26 cellular contexts compared by ENCODE assay signal in the genomic region with DNA sequence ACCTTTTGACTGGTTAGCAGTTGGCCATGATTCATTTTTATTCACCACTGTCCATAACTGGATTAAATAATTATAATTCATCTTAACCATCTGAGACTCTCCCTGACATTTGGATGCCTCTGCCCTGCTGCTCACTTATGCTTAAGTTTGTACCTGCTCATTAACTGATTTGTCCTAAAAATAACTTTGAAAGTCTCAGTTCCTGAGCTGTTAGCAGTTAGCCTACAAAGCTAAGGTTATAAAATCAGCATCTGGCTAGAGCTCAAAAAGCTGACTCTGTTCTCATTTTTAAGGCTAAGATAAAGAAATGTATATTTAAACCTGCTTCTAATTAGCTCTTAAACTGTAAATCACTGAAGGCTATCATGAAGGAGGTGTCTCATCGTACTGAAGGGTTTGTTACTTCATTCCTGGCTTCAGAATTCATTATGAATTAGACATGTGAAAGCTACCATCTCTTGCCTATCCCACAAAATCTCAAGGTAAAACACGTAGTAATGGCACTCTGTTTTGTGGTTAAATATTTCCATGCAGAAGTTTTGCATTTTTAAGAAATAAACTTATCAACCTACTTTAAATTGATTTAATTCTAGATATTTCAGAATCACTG.
"Had no signal": no experiment of that assay in that cellular context is flagged by ENCODE, and none has a peak within 500 bp of the region (broad histone marks: within the 10 kb centered on the region; RNA-seq: fewer than 3 reads in every experiment).

No MANE protein-coding gene starts in this region.

- H3K27me3 ChIP-seq: esophagus muscularis mucosa, foreskin keratinocyte, heart right ventricle, pancreas, suprapubic skin, tibial artery, upper lobe of right lung had no signal

- DNase-seq: activated CD4-positive, alpha-beta memory T cell treated with anti-CD3 and anti-CD28 coated beads for 36 hours; activated CD4-positive, alpha-beta T cell treated with anti-CD3 and anti-CD28 coated beads, Interleukin-2, amount 10 ng/mL, durations not matched to agents 24 days and 14 days; activated CD4-positive, CD25-positive, alpha-beta regulatory T cell treated with anti-CD3 and anti-CD28 coated beads, Interleukin-2, amount 50 U/mL, for 72 hours; activated CD8-positive, alpha-beta memory T cell treated with anti-CD3 and anti-CD28 coated beads, Interleukin-2, amount 50 U/mL, for 4 hours; activated gamma-delta T cell; activated naive CD4-positive, alpha-beta T cell treated with anti-CD3 and anti-CD28 coated beads, Interleukin-2, amount 50 U/mL, for 16 hours; activated T-cell treated with anti-CD3 and anti-CD28 coated beads, Interleukin-2, amount 50 U/mL, for 1 hour; amygdala; caudate nucleus; foreskin keratinocyte; heart right ventricle; midbrain; naive thymus-derived CD4-positive, alpha-beta T cell; nucleus accumbens; pancreas; retina; stimulated activated CD4-positive, alpha-beta T cell treated with anti-CD3 and anti-CD28 coated beads, Interleukin-15, amount 100 ng/mL, for 24 hours; stimulated activated CD4-positive, alpha-beta T cell treated with anti-CD3 and anti-CD28 coated beads, Interleukin-2, amount 100 ng/mL, for 24 hours; stimulated activated naive B cell treated with anti-CD40 and anti-IgM and Interleukin-4, amounts not matched to agents 10 μg/mL and 1 μg/mL and 100 μg/mL, for 72 hours; T1000; tibial artery; upper lobe of right lung; WERI-Rb-1 had no signal

- H3K36me3 ChIP-seq: esophagus muscularis mucosa, heart right ventricle, pancreas, prostate gland, suprapubic skin, tibial artery, upper lobe of right lung, WERI-Rb-1 had no signal

- H3K27ac ChIP-seq: esophagus muscularis mucosa, foreskin keratinocyte, heart right ventricle, pancreas, prostate gland, suprapubic skin, tibial artery, upper lobe of right lung, WERI-Rb-1 had no signal

- H3K9me3 ChIP-seq: esophagus muscularis mucosa, heart right ventricle, pancreas, prostate gland, suprapubic skin, tibial artery, upper lobe of right lung had no signal

- ATAC-seq: foreskin keratinocyte; heart right ventricle; naive thymus-derived CD4-positive, alpha-beta T cell; pancreas; stimulated activated naive B cell treated with anti-CD40 and anti-IgM and Interleukin-4, amounts not matched to agents 10 μg/mL and 1 μg/mL and 100 μg/mL, for 72 hours; upper lobe of right lung had no signal

- H3K4me1 ChIP-seq: esophagus muscularis mucosa, foreskin keratinocyte, heart right ventricle, pancreas, prostate gland, suprapubic skin, tibial artery, upper lobe of right lung had no signal

- H3K4me3 ChIP-seq: esophagus muscularis mucosa, heart right ventricle, pancreas, prostate gland, suprapubic skin, tibial artery, upper lobe of right lung had no signal
